In the genomic region with DNA sequence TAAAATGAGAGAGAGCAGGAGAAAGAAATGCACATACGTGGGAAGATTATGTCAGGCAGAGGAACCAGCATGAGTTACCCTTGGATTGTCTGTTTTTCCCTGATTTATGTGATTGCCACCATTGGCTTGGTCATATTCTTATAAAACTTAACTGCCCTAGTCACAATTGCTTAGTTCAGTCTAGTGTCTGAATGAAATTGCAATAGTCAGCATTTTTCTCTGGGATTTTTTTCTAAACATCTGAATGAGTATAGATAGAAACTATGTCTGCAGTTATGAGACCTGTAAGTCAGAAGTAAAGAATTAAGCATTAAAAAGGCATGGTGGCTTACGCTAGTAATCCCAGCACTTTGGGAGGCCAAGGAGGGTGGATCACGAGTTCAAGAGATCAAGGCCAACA, we compare ENCODE assay signal across 30 cellular contexts.
"Had no signal": no experiment of that assay in that cellular context is flagged by ENCODE, and none has a peak within 500 bp of the region (broad histone marks: within the 10 kb centered on the region; RNA-seq: fewer than 3 reads in every experiment).

No MANE protein-coding gene starts in this region.

- H3K36me3 ChIP-seq: adrenal gland, esophagus muscularis mucosa, gastrocnemius medialis, heart left ventricle, WERI-Rb-1 had no signal

- ATAC-seq: activated CD4-positive, CD25-positive, alpha-beta regulatory T cell treated with anti-CD3 and anti-CD28 coated beads, Interleukin-2, amount 50 U/mL, for 24 hours; activated CD8-positive, alpha-beta T cell treated with anti-CD3 and anti-CD28 coated beads for 36 hours; activated naive CD8-positive, alpha-beta T cell treated with anti-CD3 and anti-CD28 coated beads, Interleukin-2, amount 50 U/mL, for 24 hours; activated T-cell treated with anti-CD3 and anti-CD28 coated beads, Interleukin-2, amount 50 U/mL, for 4 hours; body of pancreas; effector memory CD8-positive, alpha-beta T cell; foreskin keratinocyte; gastrocnemius medialis; heart left ventricle had no signal

- FAIRE-seq: colon had no signal

- DNase-seq: activated B cell treated with CpG ODN at 0.5 μM for 24 hours; activated CD4-positive, alpha-beta T cell treated with anti-CD3 and anti-CD28 coated beads for 48 hours; activated CD4-positive, alpha-beta T cell treated with anti-CD3 and anti-CD28 coated beads, Interleukin-2, amount 50 U/mL, for 1 hour; activated CD4-positive, alpha-beta T cell treated with anti-CD3 and anti-CD28 coated beads, Interleukin-2, amount 50 U/mL, for 48 hours; activated CD8-positive, alpha-beta memory T cell treated with anti-CD3 and anti-CD28 coated beads for 24 hours; activated CD8-positive, alpha-beta T cell treated with anti-CD3 and anti-CD28 coated beads for 36 hours; activated effector memory CD4-positive, alpha-beta T cell treated with anti-CD3 and anti-CD28 coated beads, Interleukin-2, amount 50 U/mL, for 16 hours; activated naive CD4-positive, alpha-beta T cell treated with anti-CD3 and anti-CD28 coated beads for 36 hours; activated naive CD8-positive, alpha-beta T cell treated with anti-CD3 and anti-CD28 coated beads for 36 hours; activated naive CD8-positive, alpha-beta T cell treated with anti-CD3 and anti-CD28 coated beads, Interleukin-2, amount 50 U/mL, for 24 hours; activated T-cell treated with anti-CD3 and anti-CD28 coated beads, Interleukin-2, amount 50 U/mL, for 4 hours; adrenal gland; amygdala; aorta; body of pancreas; caudate nucleus; cortex of kidney; dermis blood vessel endothelial cell; effector CD4-positive, alpha-beta T cell; effector memory CD8-positive, alpha-beta T cell; erythroblast; foreskin keratinocyte; gastrocnemius medialis; glutamatergic neuron; heart left ventricle; T1000; WERI-Rb-1 had no signal

- H3K9me3 ChIP-seq: adrenal gland, body of pancreas, esophagus muscularis mucosa, gastrocnemius medialis, heart left ventricle had no signal

- H3K4me3 ChIP-seq: adrenal gland, body of pancreas, esophagus muscularis mucosa, gastrocnemius medialis, heart left ventricle had no signal

- H3K27ac ChIP-seq: adrenal gland, body of pancreas, esophagus muscularis mucosa, foreskin keratinocyte, gastrocnemius medialis, heart left ventricle, WERI-Rb-1 had no signal

- H3K27me3 ChIP-seq: adrenal gland, body of pancreas, esophagus muscularis mucosa, foreskin keratinocyte, gastrocnemius medialis, heart left ventricle had no signal

- H3K4me1 ChIP-seq: adrenal gland, body of pancreas, esophagus muscularis mucosa, foreskin keratinocyte, gastrocnemius medialis, heart left ventricle had no signal
